Comparison of ENCODE assay signal across 15 cellular contexts in the genomic region with DNA sequence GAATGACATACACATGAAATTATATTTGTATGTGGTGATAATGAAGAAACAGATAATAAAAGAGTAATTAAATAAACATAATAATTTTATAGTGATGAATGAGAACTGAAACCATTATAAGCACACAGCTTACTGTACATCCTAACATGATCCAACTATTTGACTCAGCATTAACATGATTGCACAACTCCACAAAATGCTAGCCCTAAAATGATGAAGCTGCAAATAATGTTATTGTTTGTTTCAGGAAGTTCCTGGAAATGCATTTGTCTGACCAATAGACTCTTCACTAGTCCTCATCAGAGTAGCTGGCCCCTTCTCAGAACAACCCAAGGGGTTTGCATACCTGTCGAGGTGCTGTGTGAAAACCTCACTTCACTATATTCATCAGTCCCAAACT.
DNase-seq lines count a peak whose midpoint lies in the region; ATAC-seq, FAIRE-seq and TF ChIP-seq lines count a peak whose summit lies in the region.
"Had no signal": no experiment of that assay in that cellular context is flagged by ENCODE, and none has a peak within 500 bp of the region (broad histone marks: within the 10 kb centered on the region; RNA-seq: fewer than 3 reads in every experiment).

No MANE protein-coding gene starts in this region.

- no peak for TF ChIP-seq CTCF in A549 (IDR thresholded peaks at IDR 0.05)
- TF ChIP-seq CTCF in astrocyte of the spinal cord (IDR thresholded peaks at IDR 0.05; ENCODE audit: low read depth, low read length): no peak
- no peak for TF ChIP-seq CTCF in fibroblast of villous mesenchyme (IDR thresholded peaks at IDR 0.05; ENCODE audit: insufficient read depth, low read depth, low read length)
- no peak for TF ChIP-seq CTCF in adrenal gland (IDR thresholded peaks at IDR 0.05)

- WGBS in A549 (ENCODE audit: missing lambda C conversion rate): 79% methylated on average over 1 of the region's 1 CpG
- 88 to 95% (median 94%) methylated on average over 1 of the region's 1 CpG for WGBS in adrenal gland, 4 donors

- H3K4me2 ChIP-seq in A549: no peak overlapping the region

- TF ChIP-seq RAD21 in A549 (conservative IDR thresholded peaks at IDR 0.05 in 1 of 2, IDR thresholded peaks at IDR 0.05 in 1 of 2): no peak

- POLR2A ChIA-PET in A549 (lab: Yijun Ruan, JAX): no interaction called here

- H3K4me1 ChIP-seq in A549 (no peaks in the 10 kb centered on the region), adrenal gland (replicated peaks in 1 of 2) (no peaks in the 10 kb centered on the region)
- H3K4me1 ChIP-seq: gastrocnemius medialis had no signal

- in situ Hi-C loops in astrocyte of the spinal cord (cut with HindIII; ENCODE audit: low sequenced_read_pairs): no loop called here

- H3K27ac ChIP-seq in A549 (no peak overlapping the region), adrenal gland (no peak overlapping the region)
- H3K27ac ChIP-seq: gastrocnemius medialis had no signal

- DNase-seq in A549 (ENCODE audit: low read depth in 1 of 2, low spot score in 1 of 2): no peak
- DNase-seq in GM03348 (ENCODE audit: low spot score): peak; percentile 68
- DNase-seq in astrocyte of the spinal cord (ENCODE audit: low read depth, low spot score): peak; percentile 7
- DNase-seq in fibroblast of villous mesenchyme (ENCODE audit: low read depth): peak; percentile 75
- no peak for DNase-seq in T-helper 9 cell
- DNase-seq in adrenal gland: no peak
- DNase-seq: activated CD8-positive, alpha-beta memory T cell treated with anti-CD3 and anti-CD28 coated beads for 24 hours; anterior cingulate cortex; Calu3; gastrocnemius medialis; NCI-H2107; NCI-H748 treated with DMSO at 0.1 percent for 48 hours had no signal

- no peaks in the 10 kb centered on the region for H3K27me3 ChIP-seq in adrenal gland
- H3K27me3 ChIP-seq: gastrocnemius medialis had no signal

- H3K4me3 ChIP-seq in A549 (no peak overlapping the region), astrocyte of the spinal cord (ENCODE audit: low read depth, low read length) (no peak overlapping the region), fibroblast of villous mesenchyme (ENCODE audit: low read depth, low read length) (no peak overlapping the region), adrenal gland (no peak overlapping the region)
- H3K4me3 ChIP-seq: gastrocnemius medialis had no signal

- no peaks in the 10 kb centered on the region for H3K9me3 ChIP-seq in A549
- H3K9me3 ChIP-seq in adrenal gland (replicated peaks in 1 of 3): no peaks in the 10 kb centered on the region
- H3K9me3 ChIP-seq: gastrocnemius medialis had no signal

- FAIRE-seq in A549 (lab: Jason Lieb, UNC): no peak

- TF ChIP-seq POLR2A in A549 (IDR thresholded peaks at IDR 0.05; ENCODE audit: low read length) (no peak), adrenal gland (IDR thresholded peaks at IDR 0.05) (no peak)

- intact Hi-C loops in adrenal gland (cut with DNase I): no loop called here

- no peak for TF ChIP-seq EP300 in A549 (IDR thresholded peaks at IDR 0.05)

- no peak for ATAC-seq in A549
- no peak for ATAC-seq in HG02588 (IDR thresholded peaks at IDR 0.05; ENCODE audit: unreplicated experiment)
- no peak for ATAC-seq in GM18861 (IDR thresholded peaks at IDR 0.05; ENCODE audit: unreplicated experiment)
- ATAC-seq: gastrocnemius medialis, WTC11 had no signal

- H3K36me3 ChIP-seq in adrenal gland (replicated peaks in 1 of 2): no peaks in the 10 kb centered on the region
- H3K36me3 ChIP-seq: gastrocnemius medialis had no signal

- CTCF ChIA-PET in A549 (lab: Yijun Ruan, JAX): no interaction called here

TF ChIP-seq in A549, 52 proteins besides CTCF, POLR2A, EP300 and RAD21:
- TF ChIP-seq CEBPB (IDR thresholded peaks at IDR 0.05) (peak in 1 of 2 experiments; percentile 47; a peak in 1 of 4 replicates), MAFK (IDR thresholded peaks at IDR 0.05; ENCODE audit: partially characterized antibody) (peak; percentile 59), NFE2L2 (conservative IDR thresholded peaks at IDR 0.05; ENCODE audit: low read length) (no peak)

Comparison
In these comparisons a context has a peak if more than half of its experiments do, and no peak if none do; other contexts are left out.
1. DNase-seq: peak in GM03348 (single experiment), astrocyte of the spinal cord (single experiment) and fibroblast of villous mesenchyme (single experiment); none in A549 (0 of 2), T-helper 9 cell (single experiment) and adrenal gland (0 of 7).